In genomic region chr17:73870035-73870434, GRCh38 we compare ENCODE assay signal across 25 cellular contexts.
"Had no signal": no experiment of that assay in that cellular context is flagged by ENCODE, and none has a peak within 500 bp of the region (broad histone marks: within the 10 kb centered on the region; RNA-seq: fewer than 3 reads in every experiment).

No MANE protein-coding gene starts in this region.

- H3K27me3 ChIP-seq: colonic mucosa, dorsolateral prefrontal cortex, foreskin keratinocyte, gastrocnemius medialis had no signal

- H3K36me3 ChIP-seq: colonic mucosa, esophagus muscularis mucosa, esophagus squamous epithelium, gastrocnemius medialis, gastroesophageal sphincter, heart left ventricle, heart right ventricle had no signal

- H3K27ac ChIP-seq: colonic mucosa, coronary artery, dorsolateral prefrontal cortex, epithelial cell of prostate, esophagus muscularis mucosa, esophagus squamous epithelium, foreskin keratinocyte, gastrocnemius medialis, gastroesophageal sphincter, heart left ventricle, heart right ventricle had no signal

- ATAC-seq: effector memory CD8-positive, alpha-beta T cell; esophagus mucosa; foreskin keratinocyte; gastrocnemius medialis; gastroesophageal sphincter; heart left ventricle; heart right ventricle had no signal

- H3K4me3 ChIP-seq: colonic mucosa, coronary artery, dorsolateral prefrontal cortex, esophagus muscularis mucosa, esophagus squamous epithelium, gastrocnemius medialis, gastroesophageal sphincter, heart left ventricle, heart right ventricle had no signal

- H3K27ac Mint-ChIP-seq: dendritic cell treated with granulocyte-macrophage colony-stimulating factor and Interleukin-4, amounts not matched to agents 40 ng/mL and 50 ng/mL, for 4 days; effector memory CD8-positive, alpha-beta T cell; endodermal cell had no signal

- H3K9me3 Mint-ChIP-seq: dendritic cell treated with granulocyte-macrophage colony-stimulating factor and Interleukin-4, amounts not matched to agents 40 ng/mL and 50 ng/mL, for 4 days; effector memory CD8-positive, alpha-beta T cell; endodermal cell had no signal

- H3K9me3 ChIP-seq: colonic mucosa, esophagus muscularis mucosa, esophagus squamous epithelium, gastrocnemius medialis, gastroesophageal sphincter, heart left ventricle, heart right ventricle had no signal

- DNase-seq: colonic mucosa; cortex of kidney; dermis blood vessel endothelial cell; dorsolateral prefrontal cortex; effector CD4-positive, alpha-beta T cell; effector CD8-positive, alpha-beta T cell; effector memory CD4-positive, alpha-beta T cell; effector memory CD8-positive, alpha-beta T cell; endodermal cell; erythroblast; esophagus squamous epithelium; foreskin fibroblast; foreskin keratinocyte; foreskin melanocyte; gastrocnemius medialis; glutamatergic neuron; head of caudate nucleus; heart left ventricle; heart right ventricle had no signal

- H3K4me1 Mint-ChIP-seq: endodermal cell had no signal

- H3K4me1 ChIP-seq: colonic mucosa, esophagus muscularis mucosa, foreskin keratinocyte, gastrocnemius medialis, gastroesophageal sphincter, heart right ventricle had no signal

- H3K4me3 Mint-ChIP-seq: dendritic cell treated with granulocyte-macrophage colony-stimulating factor and Interleukin-4, amounts not matched to agents 40 ng/mL and 50 ng/mL, for 4 days; effector memory CD8-positive, alpha-beta T cell; endodermal cell had no signal
